In the genomic region with DNA sequence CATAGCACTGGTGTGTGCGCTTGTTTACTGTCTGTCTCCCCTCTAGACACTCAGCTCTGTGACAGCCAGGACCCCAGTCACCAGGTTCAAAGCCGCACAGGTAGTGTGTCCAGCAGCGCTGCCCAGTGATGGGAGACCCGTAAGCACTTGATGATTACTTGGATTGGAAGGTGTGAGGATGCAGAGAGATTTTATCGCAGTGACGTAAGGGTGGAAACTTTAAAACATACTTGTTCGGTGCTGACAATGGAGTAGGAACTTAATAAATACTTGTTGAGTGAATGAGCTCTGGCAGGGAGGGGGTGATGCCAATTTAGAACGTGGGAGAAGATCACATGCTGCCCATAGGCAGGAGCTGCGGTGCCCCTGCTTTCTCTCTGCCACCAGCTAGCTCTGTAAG, we compare ENCODE assay signal across 1 cellular context.
TF ChIP-seq lines count a peak whose summit lies in the region.

No MANE protein-coding gene starts in this region.

TF ChIP-seq in IMR-90, 13 proteins besides CTCF, POLR2A, EP300 and RAD21:
- TF ChIP-seq RFX5 (IDR thresholded peaks at IDR 0.05; ENCODE audit: low read depth, low read length) (no peak), NFE2L2 (IDR thresholded peaks at IDR 0.05; ENCODE audit: low read depth, low read length) (no peak), FOS (IDR thresholded peaks at IDR 0.05; ENCODE audit: low read depth, low read length) (no peak), RCOR1 (IDR thresholded peaks at IDR 0.05; ENCODE audit: insufficient replicate concordance, low read length) (no peak), MAZ (IDR thresholded peaks at IDR 0.05; ENCODE audit: borderline replicate concordance, low read depth, low read length) (no peak), BHLHE40 (IDR thresholded peaks at IDR 0.05; ENCODE audit: low read depth, low read length) (no peak), CHD1 (IDR thresholded peaks at IDR 0.05; ENCODE audit: low read depth, low read length) (no peak), SMC3 (IDR thresholded peaks at IDR 0.05; ENCODE audit: low read depth, low read length) (no peak), CEBPB (IDR thresholded peaks at IDR 0.05; ENCODE audit: low read depth, low read length) (no peak), MXI1 (IDR thresholded peaks at IDR 0.05; ENCODE audit: borderline replicate concordance, low read depth, low read length) (no peak), MAFK (IDR thresholded peaks at IDR 0.05; ENCODE audit: low read depth, low read length) (no peak)
- TF ChIP-seq, protein P1, sequence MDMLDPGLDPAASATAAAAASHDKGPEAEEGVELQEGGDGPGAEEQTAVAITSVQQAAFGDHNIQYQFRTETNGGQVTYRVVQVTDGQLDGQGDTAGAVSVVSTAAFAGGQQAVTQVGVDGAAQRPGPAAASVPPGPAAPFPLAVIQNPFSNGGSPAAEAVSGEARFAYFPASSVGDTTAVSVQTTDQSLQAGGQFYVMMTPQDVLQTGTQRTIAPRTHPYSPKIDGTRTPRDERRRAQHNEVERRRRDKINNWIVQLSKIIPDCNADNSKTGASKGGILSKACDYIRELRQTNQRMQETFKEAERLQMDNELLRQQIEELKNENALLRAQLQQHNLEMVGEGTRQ (IDR thresholded peaks at IDR 0.05; ENCODE audit: low read depth, low read length), result no peak
- TF ChIP-seq, protein P2, sequence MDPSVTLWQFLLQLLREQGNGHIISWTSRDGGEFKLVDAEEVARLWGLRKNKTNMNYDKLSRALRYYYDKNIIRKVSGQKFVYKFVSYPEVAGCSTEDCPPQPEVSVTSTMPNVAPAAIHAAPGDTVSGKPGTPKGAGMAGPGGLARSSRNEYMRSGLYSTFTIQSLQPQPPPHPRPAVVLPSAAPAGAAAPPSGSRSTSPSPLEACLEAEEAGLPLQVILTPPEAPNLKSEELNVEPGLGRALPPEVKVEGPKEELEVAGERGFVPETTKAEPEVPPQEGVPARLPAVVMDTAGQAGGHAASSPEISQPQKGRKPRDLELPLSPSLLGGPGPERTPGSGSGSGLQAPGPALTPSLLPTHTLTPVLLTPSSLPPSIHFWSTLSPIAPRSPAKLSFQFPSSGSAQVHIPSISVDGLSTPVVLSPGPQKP (IDR thresholded peaks at IDR 0.05; ENCODE audit: borderline replicate concordance, low read depth, low read length), result no peak
